Comparison of ENCODE assay signal across 18 cellular contexts in the genomic region with DNA sequence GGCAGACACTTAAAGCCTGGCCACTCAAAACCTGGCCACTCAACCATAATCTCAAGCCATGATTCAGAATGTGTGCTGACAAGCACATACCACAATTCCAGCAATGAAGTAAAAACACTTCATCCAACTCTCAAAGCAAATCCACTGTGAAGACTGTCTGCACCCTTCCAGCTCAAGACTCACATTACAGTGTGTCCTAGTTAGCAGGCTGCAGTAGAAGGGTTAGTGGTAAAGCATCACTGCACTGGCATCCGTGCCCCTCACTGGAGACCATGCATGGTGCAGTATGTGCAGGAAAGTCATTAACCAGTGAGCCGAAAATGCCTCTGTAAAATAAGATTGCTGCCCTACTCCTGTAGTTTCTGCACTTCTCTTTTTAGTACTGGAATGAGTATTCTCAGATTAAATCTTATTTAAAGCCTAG. TPM values are rescaled to one million over a fixed set of nuclear protein-coding genes. Genes with fewer than 3 reads are reported as not detected.
DNase-seq lines count a peak whose midpoint lies in the region; ATAC-seq, FAIRE-seq and TF ChIP-seq lines count a peak whose summit lies in the region.
"Had no signal": no experiment of that assay in that cellular context is flagged by ENCODE, and none has a peak within 500 bp of the region (broad histone marks: within the 10 kb centered on the region; RNA-seq: fewer than 3 reads in every experiment).

No MANE protein-coding gene starts in this region.

- no peak for TF ChIP-seq RAD21 in A549 (conservative IDR thresholded peaks at IDR 0.05 in 1 of 2, IDR thresholded peaks at IDR 0.05 in 1 of 2)

- no peak for TF ChIP-seq POLR2A in A549 (IDR thresholded peaks at IDR 0.05; ENCODE audit: low read length)

- no peaks in the 10 kb centered on the region for H4K20me1 ChIP-seq in hepatocyte (ENCODE audit: insufficient read depth, poor library complexity, severe bottlenecking)

- POLR2A ChIA-PET in A549 (lab: Yijun Ruan, JAX) (no interaction called here), RWPE1 (lab: Yijun Ruan, JAX; ENCODE audit: low non-redundant PET) (no interaction called here)

- H3K4me3 ChIP-seq in A549 (no peak overlapping the region), GM12865 (ENCODE audit: low read depth, low read length) (no peak overlapping the region), hepatocyte (no peak overlapping the region)

- peak; percentile 30 to 33; a peak in 1 of 6 replicates for ATAC-seq in A549
- no peak for ATAC-seq in GM19463 (IDR thresholded peaks at IDR 0.05; ENCODE audit: unreplicated experiment)
- ATAC-seq: activated T-helper 17 cell treated with anti-CD3 and anti-CD28 coated beads, Interleukin-2, amount 50 U/mL, for 72 hours; Right ventricle myocardium inferior had no signal

- FAIRE-seq in A549 (lab: Jason Lieb, UNC), result no peak

- no peak overlapping the region for H2AFZ ChIP-seq in hepatocyte

- no peaks in the 10 kb centered on the region for H3K27me3 ChIP-seq in hepatocyte

- no peak for TF ChIP-seq EP300 in A549 (IDR thresholded peaks at IDR 0.05)

- WGBS in A549 (ENCODE audit: missing lambda C conversion rate), result 85% methylated on average over 2 of the region's 2 CpGs
- WGBS in hepatocyte (ENCODE audit: low lambda C conversion rate, missing lambda C conversion rate), result 96% methylated on average over 2 of the region's 2 CpGs

- H3K9me3 ChIP-seq in A549 (peaks cover 2% of the 10 kb centered on the region; the same call in 2 of the 3 replicates), hepatocyte (ENCODE audit: low read depth) (no peaks in the 10 kb centered on the region)

- TF ChIP-seq CTCF in A549 (IDR thresholded peaks at IDR 0.05) (no peak), GM12865 (IDR thresholded peaks at IDR 0.05; ENCODE audit: insufficient read depth, low read depth, low read length, missing control alignments) (no peak), hepatocyte (IDR thresholded peaks at IDR 0.05; ENCODE audit: poor library complexity) (no peak), RWPE1 (conservative IDR thresholded peaks at IDR 0.05; ENCODE audit: low read depth) (no peak)

- H3K27ac ChIP-seq in A549 (peak overlapping the region in 1 of 2 experiments; percentile 29; a peak in 1 of 6 replicates), hepatocyte (no peak overlapping the region), RWPE1 (no peak overlapping the region)
- H3K27ac ChIP-seq: KMS-11 had no signal

- H3K4me2 ChIP-seq in A549, result no peak overlapping the region
- no peak overlapping the region for H3K4me2 ChIP-seq in hepatocyte
- H3K4me2 ChIP-seq: KMS-11 had no signal

- H3K79me2 ChIP-seq in hepatocyte, result no peaks in the 10 kb centered on the region

- H3K9me2 ChIP-seq in hepatocyte (replicated peaks; ENCODE audit: insufficient read depth), result no peaks in the 10 kb centered on the region

- H3K36me3 ChIP-seq in hepatocyte (replicated peaks; ENCODE audit: insufficient read depth, low read depth), result no peaks in the 10 kb centered on the region

- peaks cover 30% of the 10 kb centered on the region for H3K4me1 ChIP-seq in A549
- no peaks in the 10 kb centered on the region for H3K4me1 ChIP-seq in hepatocyte (ENCODE audit: insufficient read depth)

- DNase-seq in A549 (ENCODE audit: low read depth in 1 of 2, low spot score in 1 of 2) (no peak), GM12865 (ENCODE audit: low read depth) (peak; percentile 52), OCI-M1 (lab: John Stamatoyannopoulos, UW) (peak; percentile 2), iris pigment epithelial cell (ENCODE audit: low read depth) (peak; percentile 69), D341Med (ENCODE audit: low spot score) (no peak), hepatocyte (ENCODE audit: low spot score) (no peak), RWPE1 (ENCODE audit: low spot score) (no peak)
- DNase-seq: activated CD4-positive, alpha-beta T cell treated with anti-CD3 and anti-CD28 coated beads, Interleukin-2, amount 50 U/mL, for 48 hours; Calu3; HCEC 1CT; mesendoderm; NCI-H2029; NCI-H774; nucleus accumbens had no signal

- CTCF ChIA-PET in A549 (lab: Yijun Ruan, JAX), result interaction anchor here (0.9 to 3.9 kb wide), 7 partner anchors 8 to 528 kb away, joined by 3 to 22 read pairs (median 4); no protein-coding TSS in a partner anchor
- CTCF ChIA-PET in RWPE1 (lab: Yijun Ruan, JAX), result interaction anchor here (0.6 kb wide), 1 partner anchor 234 kb away, joined by 4 read pairs; no protein-coding TSS in a partner anchor

TF ChIP-seq in A549, 52 proteins besides CTCF, POLR2A, EP300 and RAD21:
- TF ChIP-seq CBX8 (IDR thresholded peaks at IDR 0.05) (no peak), ZFP36 (IDR thresholded peaks at IDR 0.05; ENCODE audit: borderline replicate concordance, partially characterized antibody) (no peak), CEBPB (IDR thresholded peaks at IDR 0.05) (no peak), NFE2L2 (conservative IDR thresholded peaks at IDR 0.05; ENCODE audit: low read length) (no peak)
TF ChIP-seq in A549: peak in this region for 0.

RNA-seq across cellular contexts. Expression of gene SLC23A2, which starts 43.4 kb away (rescaled TPM):
- 47.8 and 64.4 TPM in 2 replicates for polyA plus RNA-seq in A549 (2011; rRNA removed)
- 14.3 and 15.8 TPM in 2 replicates for polyA plus RNA-seq in A549 (2012; cell fraction: cytosol; rRNA removed)
- 29.8 and 36.5 TPM in 2 replicates for polyA plus RNA-seq in A549 (2012; cell fraction: nucleus; rRNA removed)
- polyA plus RNA-seq in A549 (2017; fragmentation: RNase III; extraction: RNeasy Plus Mini Kit Qiagen cat#74134 plus additional on column Dnase treatment), result 11.3 to 13.1 TPM (median 12.4 TPM) in 3 replicates
- 101 and 106 TPM in 2 replicates for polyA minus RNA-seq in A549 (2011; rRNA and poly(A)+ RNA removed)
- total RNA-seq in hepatocyte, result 11.3 and 13.3 TPM in 2 replicates
- polyA plus RNA-seq in hepatocyte, result 8.2 and 9.0 TPM in 2 replicates

Comparison
In these comparisons a context has a peak if more than half of its experiments do, and no peak if none do; other contexts are left out.
1. DNase-seq: peak in GM12865 (single experiment), OCI-M1 (single experiment) and iris pigment epithelial cell (single experiment); none in A549 (0 of 2), D341Med (single experiment), hepatocyte (single experiment) and RWPE1 (single experiment).